Comparison of ENCODE assay signal across 24 cellular contexts in the genomic region with DNA sequence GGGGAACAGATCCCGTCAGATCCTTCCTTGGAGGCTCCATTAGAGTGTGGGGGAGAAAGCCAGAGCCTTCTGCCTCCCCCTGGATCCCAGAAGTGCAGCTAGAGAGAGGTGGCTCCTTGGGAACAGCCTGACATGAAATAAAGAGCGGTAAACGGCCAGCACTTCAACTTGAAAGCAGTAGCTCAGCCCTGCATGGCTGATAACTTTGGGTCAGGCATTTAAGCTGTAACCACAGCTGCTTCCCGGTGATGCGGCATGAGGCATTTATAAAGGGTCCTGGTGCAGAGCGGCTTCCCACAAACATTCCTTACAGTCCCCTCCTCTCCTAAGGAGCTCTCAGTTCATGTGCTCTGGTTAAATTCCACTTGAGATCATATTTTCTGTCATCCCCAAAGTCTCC.
"Had no signal": no experiment of that assay in that cellular context is flagged by ENCODE, and none has a peak within 500 bp of the region (broad histone marks: within the 10 kb centered on the region; RNA-seq: fewer than 3 reads in every experiment).

No MANE protein-coding gene starts in this region.

- H3K27me3 Mint-ChIP-seq: activated CD4-positive, alpha-beta memory T cell treated with anti-CD3 and anti-CD28 coated beads for 36 hours; activated CD4-positive, alpha-beta T cell treated with anti-CD3 and anti-CD28 coated beads, Interleukin-2, amount 10 ng/mL, durations not matched to agents 7 days and 5 days; activated naive CD8-positive, alpha-beta T cell had no signal

- H3K4me3 Mint-ChIP-seq: activated CD4-positive, alpha-beta memory T cell treated with anti-CD3 and anti-CD28 coated beads for 36 hours; activated CD4-positive, alpha-beta T cell treated with anti-CD3 and anti-CD28 coated beads, Interleukin-2, amount 10 ng/mL, durations not matched to agents 7 days and 5 days; activated naive CD4-positive, alpha-beta T cell treated with anti-CD3 and anti-CD28 coated beads for 36 hours; activated naive CD8-positive, alpha-beta T cell; activated T-cell treated with anti-CD3 and anti-CD28 coated beads, Interleukin-2, amount 50 U/mL, for 4 hours; T-helper 1 cell treated with Interleukin-12 subunit alpha and Interleukin-12 subunit beta and Interleukin-4 antibody, amounts not matched to agents 30 μg/mL and 1 μg/mL, for 36 hours had no signal

- H3K27ac ChIP-seq: brain microvascular endothelial cell, cardiac muscle cell had no signal

- H3K27ac Mint-ChIP-seq: activated CD4-positive, alpha-beta memory T cell treated with anti-CD3 and anti-CD28 coated beads for 36 hours; activated CD4-positive, alpha-beta T cell treated with anti-CD3 and anti-CD28 coated beads, Interleukin-2, amount 10 ng/mL, durations not matched to agents 7 days and 5 days; activated naive CD4-positive, alpha-beta T cell treated with anti-CD3 and anti-CD28 coated beads for 36 hours; activated naive CD8-positive, alpha-beta T cell; T-helper 1 cell treated with Interleukin-12 subunit alpha and Interleukin-12 subunit beta and Interleukin-4 antibody, amounts not matched to agents 30 μg/mL and 1 μg/mL, for 36 hours had no signal

- H3K4me3 ChIP-seq: cardiac muscle cell had no signal

- H3K36me3 ChIP-seq: brain microvascular endothelial cell, cardiac muscle cell had no signal

- ATAC-seq: activated T-cell treated with anti-CD3 and anti-CD28 coated beads, Interleukin-2, amount 50 U/mL, for 4 hours; PC-3 had no signal

- H3K36me3 Mint-ChIP-seq: activated CD4-positive, alpha-beta memory T cell treated with anti-CD3 and anti-CD28 coated beads for 36 hours; activated naive CD8-positive, alpha-beta T cell had no signal

- H3K9me3 Mint-ChIP-seq: activated CD4-positive, alpha-beta memory T cell treated with anti-CD3 and anti-CD28 coated beads for 36 hours; activated CD4-positive, alpha-beta T cell treated with anti-CD3 and anti-CD28 coated beads, Interleukin-2, amount 10 ng/mL, durations not matched to agents 7 days and 5 days; activated naive CD4-positive, alpha-beta T cell treated with anti-CD3 and anti-CD28 coated beads for 36 hours; activated T-cell treated with anti-CD3 and anti-CD28 coated beads, Interleukin-2, amount 50 U/mL, for 4 hours; T-helper 1 cell treated with Interleukin-12 subunit alpha and Interleukin-12 subunit beta and Interleukin-4 antibody, amounts not matched to agents 30 μg/mL and 1 μg/mL, for 36 hours had no signal

- DNase-seq: activated CD4-positive, alpha-beta memory T cell treated with anti-CD3 and anti-CD28 coated beads for 36 hours; activated CD4-positive, alpha-beta T cell treated with anti-CD3 and anti-CD28 coated beads, Interleukin-2, amount 10 ng/mL, durations not matched to agents 7 days and 5 days; activated CD4-positive, CD25-positive, alpha-beta regulatory T cell treated with anti-CD3 and anti-CD28 coated beads, Interleukin-2, amount 50 U/mL, for 72 hours; activated CD8-positive, alpha-beta memory T cell treated with anti-CD3 and anti-CD28 coated beads for 24 hours; activated effector memory CD4-positive, alpha-beta T cell treated with anti-CD3 and anti-CD28 coated beads, Interleukin-2, amount 50 U/mL, for 16 hours; activated naive CD4-positive, alpha-beta T cell treated with anti-CD3 and anti-CD28 coated beads for 36 hours; activated T-cell treated with anti-CD3 and anti-CD28 coated beads, Interleukin-2, amount 50 U/mL, for 4 hours; amygdala; brain microvascular endothelial cell; cerebellar nuclear complex; KG1; NCI-H1092; NCI-H1436; NCI-H1694 treated with DMSO at 0.1 percent for 48 hours; NCI-H2081; NCI-H2171; NCI-H2227 treated with DMSO at 0.1 percent for 48 hours; NCI-H446 treated with DMSO at 0.1 percent for 48 hours; NCI-H526 treated with DMSO at 0.1 percent for 48 hours; PC-3; SHP77 treated with DMSO at 0.1 percent for 48 hours had no signal

- H3K27me3 ChIP-seq: brain microvascular endothelial cell, cardiac muscle cell had no signal
